In genomic region chr11:8593455-8593854, GRCh38 we compare ENCODE assay signal across 1 cellular context.
TF ChIP-seq lines count a peak whose summit lies in the region.

No MANE protein-coding gene starts in this region.

TF ChIP-seq in GM23338, 12 proteins besides CTCF, POLR2A, EP300 and RAD21 (continued from another document):
- TF ChIP-seq, protein P1, sequence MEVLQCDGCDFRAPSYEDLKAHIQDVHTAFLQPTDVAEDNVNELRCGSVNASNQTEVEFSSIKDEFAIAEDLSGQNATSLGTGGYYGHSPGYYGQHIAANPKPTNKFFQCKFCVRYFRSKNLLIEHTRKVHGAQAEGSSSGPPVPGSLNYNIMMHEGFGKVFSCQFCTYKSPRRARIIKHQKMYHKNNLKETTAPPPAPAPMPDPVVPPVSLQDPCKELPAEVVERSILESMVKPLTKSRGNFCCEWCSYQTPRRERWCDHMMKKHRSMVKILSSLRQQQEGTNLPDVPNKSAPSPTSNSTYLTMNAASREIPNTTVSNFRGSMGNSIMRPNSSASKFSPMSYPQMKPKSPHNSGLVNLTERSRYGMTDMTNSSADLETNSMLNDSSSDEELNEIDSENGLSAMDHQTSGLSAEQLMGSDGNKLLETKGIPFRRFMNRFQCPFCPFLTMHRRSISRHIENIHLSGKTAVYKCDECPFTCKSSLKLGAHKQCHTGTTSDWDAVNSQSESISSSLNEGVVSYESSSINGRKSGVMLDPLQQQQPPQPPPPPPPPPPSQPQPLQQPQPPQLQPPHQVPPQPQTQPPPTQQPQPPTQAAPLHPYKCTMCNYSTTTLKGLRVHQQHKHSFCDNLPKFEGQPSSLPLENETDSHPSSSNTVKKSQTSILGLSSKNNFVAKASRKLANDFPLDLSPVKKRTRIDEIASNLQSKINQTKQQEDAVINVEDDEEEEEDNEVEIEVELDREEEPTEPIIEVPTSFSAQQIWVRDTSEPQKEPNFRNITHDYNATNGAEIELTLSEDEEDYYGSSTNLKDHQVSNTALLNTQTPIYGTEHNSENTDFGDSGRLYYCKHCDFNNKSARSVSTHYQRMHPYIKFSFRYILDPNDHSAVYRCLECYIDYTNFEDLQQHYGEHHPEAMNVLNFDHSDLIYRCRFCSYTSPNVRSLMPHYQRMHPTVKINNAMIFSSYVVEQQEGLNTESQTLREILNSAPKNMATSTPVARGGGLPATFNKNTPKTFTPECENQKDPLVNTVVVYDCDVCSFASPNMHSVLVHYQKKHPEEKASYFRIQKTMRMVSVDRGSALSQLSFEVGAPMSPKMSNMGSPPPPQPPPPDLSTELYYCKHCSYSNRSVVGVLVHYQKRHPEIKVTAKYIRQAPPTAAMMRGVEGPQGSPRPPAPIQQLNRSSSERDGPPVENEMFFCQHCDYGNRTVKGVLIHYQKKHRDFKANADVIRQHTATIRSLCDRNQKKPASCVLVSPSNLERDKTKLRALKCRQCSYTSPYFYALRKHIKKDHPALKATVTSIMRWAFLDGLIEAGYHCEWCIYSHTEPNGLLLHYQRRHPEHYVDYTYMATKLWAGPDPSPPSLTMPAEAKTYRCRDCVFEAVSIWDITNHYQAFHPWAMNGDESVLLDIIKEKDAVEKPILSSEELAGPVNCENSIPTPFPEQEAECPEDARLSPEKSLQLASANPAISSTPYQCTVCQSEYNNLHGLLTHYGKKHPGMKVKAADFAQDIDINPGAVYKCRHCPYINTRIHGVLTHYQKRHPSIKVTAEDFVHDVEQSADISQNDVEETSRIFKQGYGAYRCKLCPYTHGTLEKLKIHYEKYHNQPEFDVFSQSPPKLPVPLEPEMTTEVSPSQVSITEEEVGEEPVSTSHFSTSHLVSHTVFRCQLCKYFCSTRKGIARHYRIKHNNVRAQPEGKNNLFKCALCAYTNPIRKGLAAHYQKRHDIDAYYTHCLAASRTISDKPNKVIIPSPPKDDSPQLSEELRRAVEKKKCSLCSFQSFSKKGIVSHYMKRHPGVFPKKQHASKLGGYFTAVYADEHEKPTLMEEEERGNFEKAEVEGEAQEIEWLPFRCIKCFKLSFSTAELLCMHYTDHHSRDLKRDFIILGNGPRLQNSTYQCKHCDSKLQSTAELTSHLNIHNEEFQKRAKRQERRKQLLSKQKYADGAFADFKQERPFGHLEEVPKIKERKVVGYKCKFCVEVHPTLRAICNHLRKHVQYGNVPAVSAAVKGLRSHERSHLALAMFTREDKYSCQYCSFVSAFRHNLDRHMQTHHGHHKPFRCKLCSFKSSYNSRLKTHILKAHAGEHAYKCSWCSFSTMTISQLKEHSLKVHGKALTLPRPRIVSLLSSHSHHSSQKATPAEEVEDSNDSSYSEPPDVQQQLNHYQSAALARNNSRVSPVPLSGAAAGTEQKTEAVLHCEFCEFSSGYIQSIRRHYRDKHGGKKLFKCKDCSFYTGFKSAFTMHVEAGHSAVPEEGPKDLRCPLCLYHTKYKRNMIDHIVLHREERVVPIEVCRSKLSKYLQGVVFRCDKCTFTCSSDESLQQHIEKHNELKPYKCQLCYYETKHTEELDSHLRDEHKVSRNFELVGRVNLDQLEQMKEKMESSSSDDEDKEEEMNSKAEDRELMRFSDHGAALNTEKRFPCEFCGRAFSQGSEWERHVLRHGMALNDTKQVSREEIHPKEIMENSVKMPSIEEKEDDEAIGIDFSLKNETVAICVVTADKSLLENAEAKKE (CRISPR knock-in tag; IDR thresholded peaks at IDR 0.05): no peak
- no peak for TF ChIP-seq POLR2AphosphoS5 (IDR thresholded peaks at IDR 0.05; ENCODE audit: low read depth)
- TF ChIP-seq REST (IDR thresholded peaks at IDR 0.05; ENCODE audit: unreplicated experiment): no peak
- TF ChIP-seq JUNB (IDR thresholded peaks at IDR 0.05; ENCODE audit: unreplicated experiment): no peak
- no peak for TF ChIP-seq ZNF114 (CRISPR knock-in tag; IDR thresholded peaks at IDR 0.05)
- no peak for TF ChIP-seq STAT1 (IDR thresholded peaks at IDR 0.05; ENCODE audit: unreplicated experiment)
- no peak for TF ChIP-seq ETS1 (IDR thresholded peaks at IDR 0.05)
